In the genomic region with DNA sequence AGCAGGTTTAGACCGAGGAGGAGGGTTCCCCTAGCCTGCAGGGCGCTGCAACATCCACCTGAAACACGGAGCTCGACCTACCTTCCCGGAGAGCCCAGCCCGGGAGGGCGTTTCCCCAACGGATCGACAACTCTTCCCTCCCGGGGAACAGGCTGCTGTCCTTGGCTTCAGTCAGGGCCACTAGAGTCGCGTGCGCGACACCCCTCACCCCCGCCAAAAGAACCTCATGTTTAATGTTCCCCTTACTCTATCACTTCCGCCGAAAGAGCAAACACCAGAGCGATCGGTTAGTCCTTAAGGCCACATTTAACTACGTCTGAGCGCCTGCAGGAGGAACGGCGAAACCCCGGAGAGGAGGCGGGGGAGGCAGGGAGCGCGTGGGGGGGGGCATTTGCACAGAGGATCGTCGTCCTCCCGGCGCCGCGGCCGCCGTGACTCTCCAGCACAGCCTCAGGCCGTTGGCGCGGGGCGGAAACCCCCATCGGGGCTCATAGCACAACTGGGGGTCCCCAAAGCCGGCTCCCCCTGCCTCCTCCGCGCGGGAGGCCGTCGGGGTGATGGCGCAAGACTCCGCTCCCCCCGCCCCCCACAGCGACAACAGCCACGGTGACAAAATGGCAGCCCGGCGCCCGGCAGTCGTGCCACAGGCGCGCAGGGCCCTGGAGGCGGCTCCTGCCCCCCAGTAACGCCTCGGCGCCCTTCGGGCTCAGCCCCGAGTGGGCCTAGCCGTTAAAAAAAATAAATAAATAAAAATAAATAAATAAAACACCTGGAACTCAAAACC, we compare ENCODE assay signal across 8 cellular contexts. TPM values are rescaled to one million over a fixed set of nuclear protein-coding genes. Genes with fewer than 3 reads are reported as not detected.
DNase-seq lines count a peak whose midpoint lies in the region; ATAC-seq and TF ChIP-seq lines count a peak whose summit lies in the region.

No MANE protein-coding gene starts in this region.

- H3K9ac ChIP-seq in NT2/D1 (ENCODE audit: insufficient read length, low read depth): peak overlapping the region; percentile 86

- H3K27me3 ChIP-seq in NT2/D1 (ENCODE audit: insufficient read depth, insufficient read length): peaks cover 11% of the 10 kb centered on the region

- no peak for TF ChIP-seq CTCF in epithelial cell of esophagus (IDR thresholded peaks at IDR 0.05; ENCODE audit: insufficient read depth, low read depth, low read length, missing control alignments)

- peaks cover 3% of the 10 kb centered on the region for H3K4me1 ChIP-seq in NT2/D1 (ENCODE audit: insufficient read depth, insufficient read length)

- no peaks in the 10 kb centered on the region for H3K9me3 ChIP-seq in NT2/D1 (ENCODE audit: insufficient read depth, low read length)

- ATAC-seq in HG02973 (IDR thresholded peaks at IDR 0.05; ENCODE audit: unreplicated experiment): peak; percentile 25
- ATAC-seq in HG03457 (IDR thresholded peaks at IDR 0.05; ENCODE audit: unreplicated experiment): no peak

- DNase-seq in NT2/D1 (ENCODE audit: low read depth, low spot score) (peak; percentile 25), activated T-cell treated with anti-CD3 and anti-CD28 coated beads for 24 hours (ENCODE audit: low read depth) (peak; percentile 66), epithelial cell of esophagus (ENCODE audit: low read depth) (peak; percentile 66), mucosa of gallbladder (ENCODE audit: low spot score) (peak; percentile 63)
- DNase-seq in stimulated activated CD8-positive, alpha-beta memory T cell treated with anti-CD3 and anti-CD28 coated beads, Interleukin-7, amount 100 ng/mL, for 24 hours (ENCODE audit: low read depth): peak; percentile 51

- H3K4me3 ChIP-seq in GM08714 (ENCODE audit: low read length): peak overlapping the region; percentile 89
- H3K4me3 ChIP-seq in NT2/D1 (ENCODE audit: insufficient read length, low read depth): peak overlapping the region; percentile 90
- H3K4me3 ChIP-seq in epithelial cell of esophagus (ENCODE audit: low read length): peak overlapping the region; percentile 88

- H3K36me3 ChIP-seq in NT2/D1 (ENCODE audit: insufficient read depth, insufficient read length, low read length): peaks cover 12% of the 10 kb centered on the region

RNA-seq across cellular contexts. Expression of a gene that starts 3.2 kb away (rescaled TPM):
- total RNA-seq in mucosa of gallbladder: 101 TPM
